ENCODE assay signal across 16 cellular contexts in the genomic region with DNA sequence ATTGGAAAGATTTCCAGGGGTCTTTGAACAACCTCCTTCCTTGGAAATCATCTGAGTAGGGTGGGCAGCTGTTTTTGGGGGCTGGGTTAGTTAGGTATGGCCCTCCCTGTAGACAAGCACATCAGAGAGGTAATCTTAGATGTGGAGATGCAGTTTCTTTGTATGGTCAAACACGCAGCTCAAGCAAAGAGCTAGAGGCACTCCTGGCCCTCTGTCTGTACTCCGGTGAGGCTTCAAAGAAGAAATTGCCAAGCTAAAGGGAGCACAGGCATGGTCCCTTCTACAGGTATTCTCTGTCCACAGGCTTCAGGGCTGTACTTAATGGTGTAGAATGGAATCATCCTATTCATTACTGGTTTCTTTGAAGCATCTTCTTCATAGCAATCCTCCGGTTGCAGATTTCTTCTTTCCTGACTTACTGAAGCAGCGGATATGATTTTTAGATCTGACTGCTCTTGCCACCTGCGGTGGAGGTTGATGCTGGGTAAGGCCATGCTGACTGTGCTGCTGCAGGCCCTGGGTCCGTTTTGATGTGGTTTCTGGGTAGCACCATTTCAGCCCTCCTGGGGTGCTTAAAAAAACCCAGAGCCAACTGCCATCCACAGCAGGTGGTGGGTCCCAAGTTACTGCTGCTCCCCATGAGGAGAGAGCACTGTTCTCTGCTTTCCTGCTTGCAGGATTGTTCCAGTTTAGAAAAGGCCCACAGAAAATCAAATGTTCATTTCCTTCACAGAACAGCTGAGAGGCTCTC.
DNase-seq lines count a peak whose midpoint lies in the region; ATAC-seq and TF ChIP-seq lines count a peak whose summit lies in the region.
"Had no signal": no experiment of that assay in that cellular context is flagged by ENCODE, and none has a peak within 500 bp of the region (broad histone marks: within the 10 kb centered on the region; RNA-seq: fewer than 3 reads in every experiment).

No MANE protein-coding gene starts in this region.

- H4K20me1 ChIP-seq in Karpas-422 (ENCODE audit: insufficient read depth, low read depth, low read length) = no peaks in the 10 kb centered on the region

- H3K4me1 ChIP-seq in Karpas-422 (ENCODE audit: low read length) = peaks cover 18% of the 10 kb centered on the region
- H3K4me1 ChIP-seq: gastroesophageal sphincter, vagina had no signal

- H3K79me2 ChIP-seq in Karpas-422 (ENCODE audit: low read length) = no peaks in the 10 kb centered on the region

- DNase-seq in activated naive CD4-positive, alpha-beta T cell treated with anti-CD3 and anti-CD28 coated beads for 36 hours = peak; percentile 73
- no peak for DNase-seq in activated naive CD4-positive, alpha-beta T cell treated with anti-CD3 and anti-CD28 coated beads, Interleukin-2, amount 50 U/mL, for 16 hours
- DNase-seq in Karpas-422 (no peak), natural killer cell (no peak), NCI-H1092 treated with DMSO at 0.1 percent for 48 hours (lab: John Stamatoyannopoulos, UW) (no peak)
- peak; percentile 71 to 76 for DNase-seq in activated T-cell treated with anti-CD3 and anti-CD28 coated beads, Interleukin-2, amount 50 U/mL, for 72 hours
- DNase-seq: DMS79 treated with DMSO at 0.1 percent for 48 hours, NCI-H1105 treated with DMSO at 0.1 percent for 48 hours, ovary, RPMI8226, spleen had no signal

- CTCF ChIA-PET in activated naive CD4-positive, alpha-beta T cell treated with anti-CD3 and anti-CD28 coated beads for 36 hours (lab: Charles Lee) = interaction anchor here (0.6 to 1.2 kb wide), 2 partner anchors 10 to 132 kb away, joined by 3 read pairs; no protein-coding TSS in a partner anchor

- H3K27ac ChIP-seq in Karpas-422 (ENCODE audit: low read length) = peak overlapping the region; percentile 34
- H3K27ac ChIP-seq: gastroesophageal sphincter, ovary, vagina had no signal

- TF ChIP-seq CTCF in natural killer cell (IDR thresholded peaks at IDR 0.05) = no peak

- peak; percentile 96 to 98 for ATAC-seq in activated T-cell treated with anti-CD3 and anti-CD28 coated beads, Interleukin-2, amount 50 U/mL, for 72 hours (replicated peaks in 1 of 2)
- peak; percentile 40 to 57 (median 46) for ATAC-seq in natural killer cell
- ATAC-seq in GM19467 (IDR thresholded peaks at IDR 0.05; ENCODE audit: unreplicated experiment) = no peak
- ATAC-seq in HG03039 (IDR thresholded peaks at IDR 0.05; ENCODE audit: unreplicated experiment) = no peak
- ATAC-seq: gastroesophageal sphincter, HCT116 had no signal

- intact Hi-C loops in activated naive CD4-positive, alpha-beta T cell treated with anti-CD3 and anti-CD28 coated beads for 36 hours (cut with micrococcal nuclease) = loop anchor here (1.0 kb wide), 1 partner anchor 21 kb away; no protein-coding TSS in a partner anchor
- intact Hi-C loops in natural killer cell (cut with micrococcal nuclease) = no loop called here

- H3K36me3 ChIP-seq in Karpas-422 (ENCODE audit: insufficient read depth, low read length) = no peaks in the 10 kb centered on the region; the same call in 1 of the 2 replicates
- H3K36me3 ChIP-seq: gastroesophageal sphincter, ovary, spleen, vagina had no signal

- H3K27me3 Mint-ChIP-seq in activated naive CD4-positive, alpha-beta T cell treated with anti-CD3 and anti-CD28 coated beads for 36 hours (ENCODE audit: low read depth) = no peaks in the 10 kb centered on the region
- H3K27me3 Mint-ChIP-seq in activated T-cell treated with anti-CD3 and anti-CD28 coated beads, Interleukin-2, amount 50 U/mL, for 72 hours (ENCODE audit: low read depth) = no peaks in the 10 kb centered on the region
- H3K27me3 Mint-ChIP-seq in natural killer cell (ENCODE audit: low read depth in 2 of 2) = peaks cover 6 to 9% of the 10 kb centered on the region in 2 donors

- H2AFZ ChIP-seq in Karpas-422 (ENCODE audit: low read length) = peak overlapping the region; percentile 9; the same call in 1 of the 2 replicates

- peak overlapping the region; percentile 46 for H3K4me2 ChIP-seq in Karpas-422 (ENCODE audit: low read depth, low read length, poor library complexity, severe bottlenecking)

- H3K9ac ChIP-seq in Karpas-422 (ENCODE audit: low read length) = peak overlapping the region; percentile 6

- H3K27me3 ChIP-seq in Karpas-422 (ENCODE audit: low read length) = no peaks in the 10 kb centered on the region
- H3K27me3 ChIP-seq: gastroesophageal sphincter, ovary, spleen, vagina had no signal

- H3K27ac Mint-ChIP-seq in activated naive CD4-positive, alpha-beta T cell treated with anti-CD3 and anti-CD28 coated beads for 36 hours = peak overlapping the region; percentile 79
- H3K27ac Mint-ChIP-seq in activated T-cell treated with anti-CD3 and anti-CD28 coated beads, Interleukin-2, amount 50 U/mL, for 72 hours = peak overlapping the region; percentile 67
- H3K27ac Mint-ChIP-seq in natural killer cell = peak overlapping the region in 1 of 2 donors; percentile 3

- H3K36me3 Mint-ChIP-seq in activated naive CD4-positive, alpha-beta T cell treated with anti-CD3 and anti-CD28 coated beads for 36 hours (ENCODE audit: low read depth) = no peaks in the 10 kb centered on the region
- H3K36me3 Mint-ChIP-seq in activated T-cell treated with anti-CD3 and anti-CD28 coated beads, Interleukin-2, amount 50 U/mL, for 72 hours (ENCODE audit: insufficient read depth in 2 of 2) = peaks cover 6% of the 10 kb centered on the region in 2 donors
- no peaks in the 10 kb centered on the region for H3K36me3 Mint-ChIP-seq in natural killer cell

- H3K4me3 ChIP-seq in Karpas-422 (ENCODE audit: low read length) = no peak overlapping the region
- H3K4me3 ChIP-seq: gastroesophageal sphincter, ovary, spleen, vagina had no signal

- H3K9me3 ChIP-seq in Karpas-422 (ENCODE audit: low read length) = no peaks in the 10 kb centered on the region; the same call in 1 of the 2 replicates
- H3K9me3 ChIP-seq: gastroesophageal sphincter, ovary, spleen, vagina had no signal

- H3K4me3 Mint-ChIP-seq in activated naive CD4-positive, alpha-beta T cell treated with anti-CD3 and anti-CD28 coated beads for 36 hours = peak overlapping the region; percentile 38
- H3K4me3 Mint-ChIP-seq in activated T-cell treated with anti-CD3 and anti-CD28 coated beads, Interleukin-2, amount 50 U/mL, for 72 hours = peak overlapping the region; percentile 74 to 76
- H3K4me3 Mint-ChIP-seq in natural killer cell = no peak overlapping the region

- peaks cover 5% of the 10 kb centered on the region for H3K9me3 Mint-ChIP-seq in activated naive CD4-positive, alpha-beta T cell treated with anti-CD3 and anti-CD28 coated beads for 36 hours
- H3K9me3 Mint-ChIP-seq in activated T-cell treated with anti-CD3 and anti-CD28 coated beads, Interleukin-2, amount 50 U/mL, for 72 hours = peaks cover 1 to 5% of the 10 kb centered on the region in 2 donors
- H3K9me3 Mint-ChIP-seq in natural killer cell = no peaks in the 10 kb centered on the region

- peaks cover 66% of the 10 kb centered on the region for H3K4me1 Mint-ChIP-seq in activated naive CD4-positive, alpha-beta T cell treated with anti-CD3 and anti-CD28 coated beads for 36 hours (ENCODE audit: low read depth)
- H3K4me1 Mint-ChIP-seq in activated T-cell treated with anti-CD3 and anti-CD28 coated beads, Interleukin-2, amount 50 U/mL, for 72 hours (ENCODE audit: low read depth) = peaks cover 63% of the 10 kb centered on the region
- H3K4me1 Mint-ChIP-seq in natural killer cell = peaks cover 9 to 16% of the 10 kb centered on the region in 2 donors

- no peaks in the 10 kb centered on the region for H3K9me2 ChIP-seq in Karpas-422 (replicated peaks; ENCODE audit: insufficient read depth, low read length)

Comparison
In these comparisons a context has a peak if more than half of its experiments do, and no peak if none do; other contexts are left out.
1. DNase-seq: peak in activated naive CD4-positive, alpha-beta T cell treated with anti-CD3 and anti-CD28 coated beads for 36 hours (single experiment) and activated T-cell treated with anti-CD3 and anti-CD28 coated beads, Interleukin-2, amount 50 U/mL, for 72 hours (2 of 2); none in activated naive CD4-positive, alpha-beta T cell treated with anti-CD3 and anti-CD28 coated beads, Interleukin-2, amount 50 U/mL, for 16 hours (single experiment), Karpas-422 (single experiment), natural killer cell (single experiment) and NCI-H1092 treated with DMSO at 0.1 percent for 48 hours (single experiment).
2. ATAC-seq: peak in activated T-cell treated with anti-CD3 and anti-CD28 coated beads, Interleukin-2, amount 50 U/mL, for 72 hours (2 of 2) and natural killer cell (3 of 3); none in GM19467 (single experiment) and HG03039 (single experiment).